8 cellular contexts compared by ENCODE assay signal in the genomic region with DNA sequence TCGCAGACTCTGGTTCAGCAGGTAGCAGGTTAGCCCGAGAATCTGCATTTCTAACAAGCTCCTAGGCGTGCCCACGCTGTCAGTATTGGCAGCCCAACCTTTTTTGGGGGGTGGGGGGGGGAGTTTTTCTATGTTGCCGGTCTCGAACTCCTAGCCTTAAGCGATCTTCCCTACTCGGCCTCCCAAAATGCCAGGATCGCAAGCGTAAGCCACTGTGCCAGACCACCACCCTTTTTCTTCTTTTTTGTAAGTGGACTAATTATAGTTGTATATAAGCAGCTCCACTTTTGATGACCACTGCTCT. TPM values are rescaled to one million over a fixed set of nuclear protein-coding genes. Genes with fewer than 3 reads are reported as not detected.
DNase-seq lines count a peak whose midpoint lies in the region; ATAC-seq and TF ChIP-seq lines count a peak whose summit lies in the region.

No MANE protein-coding gene starts in this region.

- H3K9ac ChIP-seq in ES-I3 (ENCODE audit: low read depth, low read length), result peak overlapping the region; percentile 93

- H3K4me3 Mint-ChIP-seq in nephron progenitor cell, result peak overlapping the region; percentile 100

- H3K4me1 ChIP-seq in ES-I3 (ENCODE audit: insufficient read depth, low read length), result peaks cover 11% of the 10 kb centered on the region; the same call in 1 of the 2 replicates

- peak overlapping the region; percentile 95 for H3K4me3 ChIP-seq in choroid plexus epithelial cell (ENCODE audit: low read depth, low read length)

- no peaks in the 10 kb centered on the region for H3K9me3 ChIP-seq in ES-I3 (ENCODE audit: control insufficient read depth, insufficient read depth, low read length)

- no peaks in the 10 kb centered on the region for H3K9me3 Mint-ChIP-seq in nephron progenitor cell

- H3K36me3 ChIP-seq in ES-I3 (ENCODE audit: insufficient read depth, low read length), result no peaks in the 10 kb centered on the region

- H3K4me1 Mint-ChIP-seq in nephron progenitor cell, result peaks cover 35% of the 10 kb centered on the region

- peak overlapping the region; percentile 100 for H3K27ac Mint-ChIP-seq in nephron progenitor cell

- peaks cover 7% of the 10 kb centered on the region for H3K27me3 Mint-ChIP-seq in nephron progenitor cell (ENCODE audit: low read depth, poor library complexity)

- peaks cover 31% of the 10 kb centered on the region for H3K36me3 Mint-ChIP-seq in nephron progenitor cell (ENCODE audit: low read depth)

- ATAC-seq in HG03432 (IDR thresholded peaks at IDR 0.05; ENCODE audit: unreplicated experiment), result peak; percentile 20
- no peak for ATAC-seq in GM19397 (IDR thresholded peaks at IDR 0.05; ENCODE audit: unreplicated experiment)
- no peak for ATAC-seq in HG03097 (IDR thresholded peaks at IDR 0.05; ENCODE audit: low FRiP score, unreplicated experiment)

- no peak for TF ChIP-seq CTCF in choroid plexus epithelial cell (conservative IDR thresholded peaks at IDR 0.05; ENCODE audit: low read depth, low read length)
- TF ChIP-seq CTCF in nephron progenitor cell (IDR thresholded peaks at IDR 0.05), result no peak

- DNase-seq in choroid plexus epithelial cell (ENCODE audit: low read depth) (no peak), nephron progenitor cell (no peak), cerebellum (ENCODE audit: low spot score) (no peak)
- no peak for DNase-seq in stimulated activated CD4-positive, alpha-beta T cell treated with anti-CD3 and anti-CD28 coated beads, Interleukin-2, amount 100 ng/mL, for 48 hours

RNA-seq across cellular contexts. Expression of gene MIS18A, which starts 0.5 kb away (rescaled TPM):
- total RNA-seq in cerebellum, result 11.4 TPM

RNA-seq across cellular contexts. Expression of gene MRAP, which starts 19.3 kb away (rescaled TPM):
- total RNA-seq in cerebellum, result 1.00 TPM
